In the genomic region with DNA sequence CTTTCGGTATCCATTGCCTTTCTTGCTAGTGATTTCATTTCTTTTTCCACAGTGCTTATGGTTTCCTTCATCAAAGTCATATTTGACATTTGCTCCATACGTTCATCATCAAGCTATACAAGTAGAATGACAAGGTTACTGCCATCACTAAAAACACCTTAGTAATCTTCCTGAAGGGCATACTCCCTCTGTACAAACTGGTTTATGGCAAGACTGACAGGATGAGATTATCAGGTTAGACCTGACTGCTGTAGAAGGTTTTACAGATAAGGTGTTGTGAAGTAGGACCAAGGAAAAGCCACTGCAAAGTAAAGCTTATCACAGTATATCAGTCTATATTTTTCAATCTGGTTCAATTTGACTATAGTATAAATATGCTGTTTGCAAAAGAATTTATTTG, we compare ENCODE assay signal across 26 cellular contexts. TPM values are rescaled to one million over a fixed set of nuclear protein-coding genes. Genes with fewer than 3 reads are reported as not detected.
DNase-seq lines count a peak whose midpoint lies in the region; FAIRE-seq and TF ChIP-seq lines count a peak whose summit lies in the region.
"Had no signal": no experiment of that assay in that cellular context is flagged by ENCODE, and none has a peak within 500 bp of the region (broad histone marks: within the 10 kb centered on the region; RNA-seq: fewer than 3 reads in every experiment).

No MANE protein-coding gene starts in this region.

- no peaks in the 10 kb centered on the region for H3K9me1 ChIP-seq in keratinocyte (ENCODE audit: control insufficient read depth, extremely low read depth, insufficient read depth, low read length)

- no peaks in the 10 kb centered on the region for H3K9me3 ChIP-seq in keratinocyte (ENCODE audit: control insufficient read depth, low read depth, low read length)
- H3K9me3 ChIP-seq: BE2C, BLaER1 had no signal

- TF ChIP-seq CTCF in LNCaP clone FGC (IDR thresholded peaks at IDR 0.05; ENCODE audit: control insufficient read depth, extremely low read depth, insufficient read depth): no peak
- no peak for TF ChIP-seq CTCF in epithelial cell of esophagus (IDR thresholded peaks at IDR 0.05; ENCODE audit: insufficient read depth, low read depth, low read length, missing control alignments)
- TF ChIP-seq CTCF in keratinocyte (optimal IDR thresholded peaks at IDR 0.05 in 1 of 3, IDR thresholded peaks at IDR 0.05 in 1 of 3, conservative IDR thresholded peaks at IDR 0.05 in 1 of 3; ENCODE audit: extremely low read depth in 1 of 3, insufficient read depth in 2 of 3, low read length in 3 of 3): no peak

- H2AFZ ChIP-seq in keratinocyte (ENCODE audit: control insufficient read depth, low read length): no peak overlapping the region

- no peaks in the 10 kb centered on the region for H3K36me3 ChIP-seq in keratinocyte (ENCODE audit: control insufficient read depth in 2 of 2, extremely low read depth in 1 of 2, insufficient read depth in 2 of 2, low read length in 2 of 2)
- H3K36me3 ChIP-seq: BE2C, BLaER1 had no signal

- FAIRE-seq in keratinocyte (lab: Jason Lieb, UNC): peak; percentile 17
- FAIRE-seq: A204.1, GM12878, GM12892, GM18507 had no signal

- H3K4me3 ChIP-seq in LNCaP clone FGC (ENCODE audit: low read depth, low read length): no peak overlapping the region
- no peak overlapping the region for H3K4me3 ChIP-seq in epithelial cell of esophagus (ENCODE audit: low read length)
- no peak overlapping the region for H3K4me3 ChIP-seq in keratinocyte (ENCODE audit: control insufficient read depth in 2 of 3, extremely low read depth in 1 of 3, insufficient read depth in 2 of 3, low read depth in 1 of 3, low read length in 3 of 3)
- H3K4me3 ChIP-seq: BLaER1, GM12878 had no signal

- no peak overlapping the region for H3K27ac ChIP-seq in keratinocyte (ENCODE audit: control insufficient read depth, insufficient read depth, low read length)
- no peak overlapping the region for H3K27ac ChIP-seq in substantia nigra (ENCODE audit: low read depth, low read length, poor library complexity, severe bottlenecking)
- H3K27ac ChIP-seq: BLaER1 had no signal

- H4K20me1 ChIP-seq in keratinocyte (ENCODE audit: control insufficient read depth, extremely low read depth, insufficient read depth, low read length): no peaks in the 10 kb centered on the region
- H4K20me1 ChIP-seq: BLaER1 had no signal

- H3K9ac ChIP-seq in keratinocyte (ENCODE audit: control insufficient read depth, extremely low read depth, insufficient read depth, low read length): no peak overlapping the region
- H3K9ac ChIP-seq: BLaER1 had no signal

- no peaks in the 10 kb centered on the region for H3K4me1 ChIP-seq in keratinocyte (ENCODE audit: control insufficient read depth, extremely low read depth, insufficient read depth, low read length)
- H3K4me1 ChIP-seq: BE2C, BLaER1 had no signal

- DNase-seq in LNCaP clone FGC (ENCODE audit: low read depth): peak; percentile 21
- peak; percentile 47 for DNase-seq in epithelial cell of esophagus (ENCODE audit: low read depth)
- DNase-seq in keratinocyte (ENCODE audit: low read depth, low spot score): no peak
- no peak for DNase-seq in substantia nigra (lab: John Stamatoyannopoulos, UW)
- no peak for DNase-seq in NCI-H2029 treated with DMSO at 0.1 percent for 48 hours (lab: John Stamatoyannopoulos, UW)
- DNase-seq in SKM-1 (lab: John Stamatoyannopoulos, UW; ENCODE audit: unreplicated experiment): no peak
- DNase-seq: 8988T; ACHN; BE2C; C1 segment of cervical spinal cord; CD4-positive, alpha-beta memory T cell; CD4-positive, CD25-positive, alpha-beta regulatory T cell; CD8-positive, alpha-beta memory T cell; COR-L47; DMS 273 treated with DMSO at 0.1 percent for 48 hours; DMS153; DMS53; DMS79; DND-41; EL; GDM1 had no signal

- no peak overlapping the region for H3K4me2 ChIP-seq in keratinocyte (ENCODE audit: control insufficient read depth, extremely low read depth, insufficient read depth, low read depth, low read length)
- H3K4me2 ChIP-seq: BLaER1 had no signal

- H3K27me3 ChIP-seq in keratinocyte (ENCODE audit: control insufficient read depth, extremely low read depth, insufficient read depth, low read length): no peaks in the 10 kb centered on the region
- H3K27me3 ChIP-seq: BE2C, BLaER1 had no signal

- H3K79me2 ChIP-seq in keratinocyte (ENCODE audit: control insufficient read depth, insufficient read depth, low read length): no peaks in the 10 kb centered on the region

- dilution Hi-C loops in keratinocyte (cut with MboI; ENCODE audit: extremely low pct_ligation_motif_present, low sequenced_read_pairs): no loop called here

RNA-seq across cellular contexts. Expression of a gene that starts 37.5 kb away (rescaled TPM):
- 0.31 to 0.75 TPM (median 0.48 TPM) in 3 replicates for polyA plus RNA-seq in keratinocyte
- polyA plus RNA-seq in keratinocyte (2011; ENCODE audit: low read depth): 1.1 TPM
- polyA plus RNA-seq in keratinocyte (2011; cell fraction: cytosol; rRNA removed): 0.46 and 0.51 TPM in 2 replicates
- 0.35 and 0.61 TPM in 2 replicates for polyA plus RNA-seq in keratinocyte (2011; cell fraction: nucleus; rRNA removed)
- 0.49 and 0.71 TPM in 2 replicates for polyA plus RNA-seq in keratinocyte (2012; ENCODE audit: low replicate concordance)
- 0.35 to 0.66 TPM in 2 of 3 replicates, not detected in the other for polyA minus RNA-seq in keratinocyte
- not detected for polyA minus RNA-seq in keratinocyte (2011; cell fraction: cytosol; rRNA and poly(A)+ RNA removed)
- polyA minus RNA-seq in keratinocyte (2011; cell fraction: nucleus; rRNA and poly(A)+ RNA removed): 0.85 TPM in 1 of 2 replicates, not detected in the other

RNA-seq across cellular contexts. Expression of a gene that starts 50.7 kb away (rescaled TPM):
- 1.7 to 2.4 TPM (median 1.7 TPM) in 3 replicates for polyA plus RNA-seq in keratinocyte
- 5.0 TPM for polyA plus RNA-seq in keratinocyte (2011; ENCODE audit: low read depth)
- polyA plus RNA-seq in keratinocyte (2011; cell fraction: cytosol; rRNA removed): 1.3 and 1.8 TPM in 2 replicates
- 1.9 and 3.8 TPM in 2 replicates for polyA plus RNA-seq in keratinocyte (2011; cell fraction: nucleus; rRNA removed)
- polyA plus RNA-seq in keratinocyte (2012; ENCODE audit: low replicate concordance): 1.7 and 2.2 TPM in 2 replicates
- 0.23 to 3.6 TPM (median 1.4 TPM) in 3 replicates for polyA minus RNA-seq in keratinocyte
- polyA minus RNA-seq in keratinocyte (2011; cell fraction: cytosol; rRNA and poly(A)+ RNA removed): not detected
- 2.1 and 6.4 TPM in 2 replicates for polyA minus RNA-seq in keratinocyte (2011; cell fraction: nucleus; rRNA and poly(A)+ RNA removed)

RNA-seq across cellular contexts. Expression of a gene that starts 50.8 kb away (rescaled TPM):
- 2.1 to 4.9 TPM (median 2.4 TPM) in 3 replicates for polyA plus RNA-seq in keratinocyte
- polyA plus RNA-seq in keratinocyte (2011; ENCODE audit: low read depth): 3.6 TPM
- polyA plus RNA-seq in keratinocyte (2011; cell fraction: cytosol; rRNA removed): 1.6 and 4.1 TPM in 2 replicates
- polyA plus RNA-seq in keratinocyte (2011; cell fraction: nucleus; rRNA removed): 4.3 and 6.0 TPM in 2 replicates
- 2.5 and 4.9 TPM in 2 replicates for polyA plus RNA-seq in keratinocyte (2012; ENCODE audit: low replicate concordance)
- polyA minus RNA-seq in keratinocyte: 0.40 to 1.2 TPM in 2 of 3 replicates, not detected in the other
- not detected for polyA minus RNA-seq in keratinocyte (2011; cell fraction: cytosol; rRNA and poly(A)+ RNA removed)
- polyA minus RNA-seq in keratinocyte (2011; cell fraction: nucleus; rRNA and poly(A)+ RNA removed): 1.1 and 1.3 TPM in 2 replicates

Comparison
In these comparisons a context has a peak if more than half of its experiments do, and no peak if none do; other contexts are left out.
1. DNase-seq: peak in LNCaP clone FGC (single experiment) and epithelial cell of esophagus (single experiment); none in keratinocyte (single experiment), substantia nigra (0 of 49), NCI-H2029 treated with DMSO at 0.1 percent for 48 hours (single experiment) and SKM-1 (single experiment).